Comparison of ENCODE assay signal across 18 cellular contexts in genomic region chr2:54088191-54088634, GRCh38. TPM values are rescaled to one million over a fixed set of nuclear protein-coding genes. Genes with fewer than 3 reads are reported as not detected.
A peak's percentile ranks its signal among the peaks of the same experiment; 100 is the strongest.
DNase-seq lines count a peak whose midpoint lies in the region; ATAC-seq and TF ChIP-seq lines count a peak whose summit lies in the region.
"Had no signal": no experiment of that assay in that cellular context is flagged by ENCODE, and none has a peak within 500 bp of the region (broad histone marks: within the 10 kb centered on the region; RNA-seq: fewer than 3 reads in every experiment).

No MANE protein-coding gene starts in this region.

- H3K9me3 ChIP-seq in GM23248 (ENCODE audit: low read depth) (no peaks in the 10 kb centered on the region), adipocyte (ENCODE audit: control insufficient read depth, low read length) (no peaks in the 10 kb centered on the region), neural progenitor cell (ENCODE audit: low read depth) (no peaks in the 10 kb centered on the region)
- H3K9me3 ChIP-seq: gastrocnemius medialis, SJSA1, thoracic aorta had no signal

- H2AFZ ChIP-seq in GM23248 (peak overlapping the region; percentile 30; the same call in 1 of the 2 replicates), neural progenitor cell (replicated peaks) (no peak overlapping the region)

- H3K4me3 ChIP-seq in GM23248: no peak overlapping the region
- peak overlapping the region; percentile 8 for H3K4me3 ChIP-seq in adipocyte (ENCODE audit: low read length)
- no peak overlapping the region for H3K4me3 ChIP-seq in neural progenitor cell
- H3K4me3 ChIP-seq: coronary artery, gastrocnemius medialis, SJSA1, thoracic aorta had no signal

- no peaks in the 10 kb centered on the region for H3K27me3 ChIP-seq in GM23248 (replicated peaks; ENCODE audit: insufficient read depth)
- H3K27me3 ChIP-seq in adipocyte (replicated peaks; ENCODE audit: control insufficient read depth, insufficient read depth, low read length): no peaks in the 10 kb centered on the region
- H3K27me3 ChIP-seq in neural progenitor cell: no peaks in the 10 kb centered on the region
- H3K27me3 ChIP-seq: gastrocnemius medialis, SJSA1 had no signal

- no peak overlapping the region for H3K9ac ChIP-seq in GM23248
- H3K9ac ChIP-seq in adipocyte (ENCODE audit: low read length): no peak overlapping the region
- H3K9ac ChIP-seq in neural progenitor cell: no peak overlapping the region

- H3K4me1 Mint-ChIP-seq in neural progenitor cell: peaks cover 30% of the 10 kb centered on the region

- H3K4me1 ChIP-seq in GM23248 (ENCODE audit: insufficient read depth): peaks cover 10% of the 10 kb centered on the region
- peaks cover 15% of the 10 kb centered on the region for H3K4me1 ChIP-seq in adipocyte (ENCODE audit: control insufficient read depth, insufficient read depth, low read length)
- H3K4me1 ChIP-seq in neural progenitor cell: peaks cover 18% of the 10 kb centered on the region
- H3K4me1 ChIP-seq: gastrocnemius medialis, SJSA1 had no signal

- H3F3A ChIP-seq in GM23248 (ENCODE audit: insufficient read depth): no peaks in the 10 kb centered on the region
- peaks cover 8% of the 10 kb centered on the region for H3F3A ChIP-seq in neural progenitor cell (ENCODE audit: low read depth)

- no peaks in the 10 kb centered on the region for H3K27me3 Mint-ChIP-seq in neural progenitor cell (ENCODE audit: insufficient read depth, low read depth)
- H3K27me3 Mint-ChIP-seq: activated B cell treated with CpG ODN at 0.5 μM for 24 hours had no signal

- H3K36me3 ChIP-seq in GM23248 (ENCODE audit: low read depth): no peaks in the 10 kb centered on the region
- H3K36me3 ChIP-seq in adipocyte (ENCODE audit: control insufficient read depth, insufficient read depth, low read length, severe bottlenecking): no peaks in the 10 kb centered on the region
- no peaks in the 10 kb centered on the region for H3K36me3 ChIP-seq in neural progenitor cell
- H3K36me3 ChIP-seq: gastrocnemius medialis, SJSA1, thoracic aorta had no signal

- H3K79me2 ChIP-seq in GM23248 (ENCODE audit: insufficient read depth) (no peaks in the 10 kb centered on the region), neural progenitor cell (ENCODE audit: low read depth) (no peaks in the 10 kb centered on the region)

- in situ Hi-C loops in GM23248 (cut with MboI): no loop called here

- no peak overlapping the region for H3K27ac Mint-ChIP-seq in neural progenitor cell
- H3K27ac Mint-ChIP-seq: activated B cell treated with CpG ODN at 0.5 μM for 24 hours; activated CD4-positive, alpha-beta memory T cell treated with anti-CD3 and anti-CD28 coated beads, Interleukin-2, amount 10 ng/mL, durations not matched to agents 7 days and 5 days had no signal

- H3K4me2 ChIP-seq in GM23248 (ENCODE audit: unreplicated experiment): no peak overlapping the region
- H3K4me2 ChIP-seq in neural progenitor cell: no peak overlapping the region

- 70 to 86% methylated on average over 5 of the region's 5 CpGs for WGBS in GM23248 (ENCODE audit: low coverage in 1 of 2, low lambda C conversion rate in 2 of 2, missing lambda C conversion rate in 2 of 2), 2 experiments

- no peak for TF ChIP-seq CTCF in neural progenitor cell (IDR thresholded peaks at IDR 0.05)

- H3K36me3 Mint-ChIP-seq in neural progenitor cell: no peaks in the 10 kb centered on the region

- peaks cover 2% of the 10 kb centered on the region for H3K9me3 Mint-ChIP-seq in neural progenitor cell
- H3K9me3 Mint-ChIP-seq: activated B cell treated with CpG ODN at 0.5 μM for 24 hours; activated CD4-positive, alpha-beta memory T cell treated with anti-CD3 and anti-CD28 coated beads, Interleukin-2, amount 10 ng/mL, durations not matched to agents 7 days and 5 days had no signal

- H3K27ac ChIP-seq in GM23248: no peak overlapping the region
- no peak overlapping the region for H3K27ac ChIP-seq in neural progenitor cell
- H3K27ac ChIP-seq: coronary artery, gastrocnemius medialis, SJSA1, thoracic aorta had no signal

- H3K4me3 Mint-ChIP-seq in neural progenitor cell: no peak overlapping the region
- H3K4me3 Mint-ChIP-seq: activated B cell treated with CpG ODN at 0.5 μM for 24 hours; activated CD4-positive, alpha-beta memory T cell treated with anti-CD3 and anti-CD28 coated beads, Interleukin-2, amount 10 ng/mL, durations not matched to agents 7 days and 5 days had no signal

- DNase-seq in GM23248: peak; percentile 45
- peak; percentile 36 for DNase-seq in adipocyte (ENCODE audit: low read depth)
- peak; percentile 59 for DNase-seq in fibroblast of peridontal ligament (ENCODE audit: extremely low read depth)
- DNase-seq in neural progenitor cell (ENCODE audit: low spot score): peak; percentile 27
- DNase-seq in HT-29 (ENCODE audit: low spot score): no peak
- DNase-seq in pons (ENCODE audit: low spot score): no peak
- DNase-seq: activated B cell treated with CpG ODN at 0.5 μM for 24 hours; activated CD4-positive, alpha-beta memory T cell treated with anti-CD3 and anti-CD28 coated beads, Interleukin-2, amount 10 ng/mL, durations not matched to agents 7 days and 5 days; activated naive CD4-positive, alpha-beta T cell treated with Interleukin-2 at 50 U/mL for 16 hours; gastrocnemius medialis; GOT3; NCI-H1417 treated with DMSO at 0.1 percent for 48 hours; NCI-H2171; retina had no signal

- ATAC-seq in GM21367 (IDR thresholded peaks at IDR 0.05; ENCODE audit: unreplicated experiment): no peak
- ATAC-seq: gastrocnemius medialis had no signal

- H4K20me1 ChIP-seq in GM23248 (ENCODE audit: insufficient read depth) (no peaks in the 10 kb centered on the region), neural progenitor cell (ENCODE audit: low read depth) (no peaks in the 10 kb centered on the region)

- H3K9me2 ChIP-seq in GM23248 (ENCODE audit: insufficient read depth): no peaks in the 10 kb centered on the region

RNA-seq across cellular contexts. Expression of gene ACYP2, which starts 27.2 kb away (rescaled TPM):
- 6.7 and 16.6 TPM in 2 replicates for total RNA-seq in GM23248 (2014; rRNA removed; shearing (Covaris generic))
- 41.6 and 42.7 TPM in 2 replicates for polyA plus RNA-seq in GM23248 (2016; fragmentation: Nextera tagmentation; extraction: Ambion mirVana)
- total RNA-seq in neural progenitor cell (ENCODE audit: low replicate concordance): 9.7 and 10.4 TPM in 2 replicates
- total RNA-seq in HT-29 (2014; rRNA removed; shearing (Covaris generic)): 5.1 and 8.4 TPM in 2 replicates

Comparison
In these comparisons a context has a peak if more than half of its experiments do, and no peak if none do; other contexts are left out.
1. DNase-seq: peak in GM23248 (single experiment), adipocyte (single experiment), fibroblast of peridontal ligament (single experiment) and neural progenitor cell (single experiment); none in HT-29 (single experiment) and pons (single experiment).